8 cellular contexts compared by ENCODE assay signal in the genomic region with DNA sequence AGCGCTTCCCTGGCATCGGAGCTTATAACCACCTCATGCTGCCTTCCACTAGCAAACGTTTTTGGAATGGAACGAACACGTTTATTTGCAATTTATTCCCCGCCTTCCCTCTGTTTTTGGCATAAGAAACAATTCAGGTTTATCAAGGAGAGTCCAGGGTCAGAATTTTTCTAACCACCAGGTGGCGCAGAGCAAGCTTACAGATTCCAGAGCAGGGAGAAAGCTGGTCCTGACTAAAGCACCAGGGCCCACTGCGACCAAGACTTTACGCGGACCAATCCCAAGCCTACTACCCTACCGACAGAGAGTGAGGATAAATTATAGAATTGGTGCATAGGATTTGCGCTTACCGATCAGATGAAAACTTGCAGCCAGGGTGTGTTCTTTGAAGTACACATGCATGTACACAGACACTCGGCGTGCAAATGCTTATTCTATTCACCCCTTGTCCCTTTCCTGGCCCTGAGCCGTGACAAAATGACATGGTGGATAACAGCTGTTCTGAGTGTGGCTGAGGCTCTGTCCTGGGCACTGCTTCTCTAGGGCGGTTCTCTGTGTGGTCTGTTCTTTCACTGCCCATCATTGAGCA.
DNase-seq lines count a peak whose midpoint lies in the region; ATAC-seq and TF ChIP-seq lines count a peak whose summit lies in the region.

No MANE protein-coding gene starts in this region.

- POLR2A ChIA-PET in GM10248 (lab: Yijun Ruan, JAX): no interaction called here

- peak; percentile 75 for DNase-seq in GM10248 (ENCODE audit: extremely low spot score)
- peak; percentile 59 for DNase-seq in NCI-H345 treated with DMSO at 0.1 percent for 48 hours (lab: John Stamatoyannopoulos, UW; ENCODE audit: unreplicated experiment)
- peak; percentile 44 to 52 for DNase-seq in activated CD4-positive, alpha-beta T cell treated with anti-CD3 and anti-CD28 coated beads, Interleukin-2, amount 50 U/mL, for 4 hours
- DNase-seq in effector CD8-positive, alpha-beta T cell (lab: John Stamatoyannopoulos, UW): peak; percentile 4
- DNase-seq in medulla oblongata (ENCODE audit: extremely low spot score): peak; percentile 92
- DNase-seq in stimulated activated CD4-positive, alpha-beta T cell treated with anti-CD3 and anti-CD28 coated beads, TNF-alpha, amount 100 ng/mL, for 4 hours (ENCODE audit: low read depth in 3 of 3): peak in 2 of 3 experiments; percentile 23 to 31

- CTCF ChIA-PET in GM10248 (lab: Yijun Ruan, JAX): interaction anchor here (0.5 to 5.7 kb wide), 42 partner anchors 9 to 993 kb away, joined by 3 to 87 read pairs (median 4); partner anchors contain the start of gene NAPG

- peak; percentile 66 for TF ChIP-seq CTCF in GM10248 (IDR thresholded peaks at IDR 0.05; ENCODE audit: control extremely low read depth, extremely low read depth, low read depth, missing control alignments)

- ATAC-seq in HG02938 (IDR thresholded peaks at IDR 0.05; ENCODE audit: unreplicated experiment) (peak; percentile 58), HG03280 (IDR thresholded peaks at IDR 0.05; ENCODE audit: unreplicated experiment) (no peak)

Comparison
In these comparisons a context has a peak if more than half of its experiments do, and no peak if none do; other contexts are left out.
1. DNase-seq: peak in every context shown above with its lines; median percentile 92 in medulla oblongata; 75 in GM10248; 59 in NCI-H345 treated with DMSO at 0.1 percent for 48 hours; 48 in activated CD4-positive, alpha-beta T cell treated with anti-CD3 and anti-CD28 coated beads, Interleukin-2, amount 50 U/mL, for 4 hours; 27 in stimulated activated CD4-positive, alpha-beta T cell treated with anti-CD3 and anti-CD28 coated beads, TNF-alpha, amount 100 ng/mL, for 4 hours; 4 in effector CD8-positive, alpha-beta T cell.